8 cellular contexts compared by ENCODE assay signal in genomic region chr2:70089220-70089945, GRCh38. TPM values are rescaled to one million over a fixed set of nuclear protein-coding genes. Genes with fewer than 3 reads are reported as not detected.
A peak's percentile ranks its signal among the peaks of the same experiment; 100 is the strongest.
DNase-seq lines count a peak whose midpoint lies in the region; ATAC-seq and TF ChIP-seq lines count a peak whose summit lies in the region.

No MANE protein-coding gene starts in this region.

- peaks cover 22% of the 10 kb centered on the region for H3K4me1 Mint-ChIP-seq in MCF 10A (ENCODE audit: insufficient read depth, unreplicated experiment)

- H3K27ac ChIP-seq in PC-3 (ENCODE audit: low read length): peak overlapping the region; percentile 100; the same call in 1 of the 2 replicates

- peaks cover 15% of the 10 kb centered on the region for H3F3A ChIP-seq in PC-3 (ENCODE audit: low read length, unreplicated experiment)

- CTCF ChIA-PET in PC-3 (lab: Charles Lee): no interaction called here
- CTCF ChIA-PET in MCF 10A (lab: Yijun Ruan, JAX): interaction anchor here (0.6 to 1.2 kb wide), 4 partner anchors 18 to 364 kb away, joined by 3 read pairs; no protein-coding TSS in a partner anchor

- no peaks in the 10 kb centered on the region for H3K9me3 Mint-ChIP-seq in MCF 10A (ENCODE audit: unreplicated experiment)

- H3K9me3 ChIP-seq in PC-3 (ENCODE audit: low read length): no peaks in the 10 kb centered on the region

- H3K27me3 Mint-ChIP-seq in MCF 10A (ENCODE audit: insufficient read depth, unreplicated experiment): no peaks in the 10 kb centered on the region

- peaks cover 15% of the 10 kb centered on the region for H3K36me3 ChIP-seq in PC-3 (ENCODE audit: low read depth, low read length)

- DNase-seq in activated naive CD4-positive, alpha-beta T cell treated with Interleukin-2 at 50 U/mL for 16 hours: peak; percentile 30
- DNase-seq in activated naive CD4-positive, alpha-beta T cell (lab: John Stamatoyannopoulos, UW): no peak
- peak; percentile 23 for DNase-seq in PC-3
- peak; percentile 30 for DNase-seq in MCF 10A (ENCODE audit: unreplicated experiment)
- DNase-seq in medulla oblongata (ENCODE audit: extremely low spot score): peak; percentile 43
- DNase-seq in superior temporal gyrus (ENCODE audit: extremely low spot score): peak; percentile 20
- no peak for DNase-seq in middle frontal gyrus (ENCODE audit: extremely low spot score, low spot score)
- no peak for DNase-seq in activated effector memory CD4-positive, alpha-beta T cell treated with Interleukin-2 at 50 U/mL for 16 hours

- H3K4me2 ChIP-seq in PC-3 (ENCODE audit: low read length): peak overlapping the region; percentile 98

- peaks cover 48% of the 10 kb centered on the region for H3K79me2 ChIP-seq in PC-3 (ENCODE audit: low read length)

- H3K4me3 ChIP-seq in PC-3 (ENCODE audit: low read length): peak overlapping the region; percentile 95

- POLR2A ChIA-PET in PC-3 (lab: Charles Lee; ENCODE audit: unreplicated experiment) (no interaction called here), MCF 10A (lab: Yijun Ruan, JAX) (interaction anchor here (0.6 to 14.0 kb wide), 13 partner anchors 12 to 205 kb away, joined by 3 to 328 read pairs (median 14); partner anchors contain the start of genes C2orf42, MXD1 and PCYOX1)

- H3K9me2 ChIP-seq in PC-3 (replicated peaks; ENCODE audit: low read length): no peaks in the 10 kb centered on the region

- peak overlapping the region; percentile 100 for H3K27ac Mint-ChIP-seq in MCF 10A (ENCODE audit: low read depth, unreplicated experiment)

- no peak for ATAC-seq in PC-3

- peaks cover 10% of the 10 kb centered on the region for H4K20me1 ChIP-seq in PC-3 (ENCODE audit: low read length)

- TF ChIP-seq CTCF in PC-3 (conservative IDR thresholded peaks at IDR 0.05; ENCODE audit: low read depth, low read length): no peak
- TF ChIP-seq CTCF in MCF 10A (IDR thresholded peaks at IDR 0.05; ENCODE audit: unreplicated experiment): no peak

- H3K36me3 Mint-ChIP-seq in MCF 10A (ENCODE audit: insufficient read depth, unreplicated experiment): peaks cover 30% of the 10 kb centered on the region

- peaks cover 35% of the 10 kb centered on the region for H3K4me1 ChIP-seq in PC-3 (ENCODE audit: insufficient read depth, low read length)

- H3K9ac ChIP-seq in PC-3 (ENCODE audit: low read length): peak overlapping the region; percentile 100

- H3K27me3 ChIP-seq in PC-3 (ENCODE audit: low read length): no peaks in the 10 kb centered on the region

- H2AFZ ChIP-seq in PC-3 (ENCODE audit: low read length): no peak overlapping the region

- BruUV-seq in PC-3 (replicated peaks; lab: Mats Ljungman, UMichigan) (no TSS peak), MCF 10A (replicated peaks; lab: Mats Ljungman, UMichigan) (no TSS peak)

- intact Hi-C loops in PC-3 (cut with micrococcal nuclease): loop anchor here (2.0 to 5.0 kb wide), 2 partner anchors 33 to 53 kb away; no protein-coding TSS in a partner anchor
- intact Hi-C loops in MCF 10A (cut with micrococcal nuclease): loop anchor here (5.0 kb wide), 1 partner anchor 158 kb away; the partner anchor contains the start of gene TIA1

- H3K4me3 Mint-ChIP-seq in MCF 10A (ENCODE audit: unreplicated experiment): peak overlapping the region; percentile 94

RNA-seq across cellular contexts. Expression of gene PCBP1, which starts 2.1 kb away (rescaled TPM):
- total RNA-seq in PC-3 (2014; rRNA removed): 39.2 and 59.7 TPM in 2 replicates
- total RNA-seq in MCF 10A (2022): 259 and 277 TPM in 2 replicates

Comparison
In these comparisons a context has a peak if more than half of its experiments do, and no peak if none do; other contexts are left out.
1. DNase-seq: peak in activated naive CD4-positive, alpha-beta T cell treated with Interleukin-2 at 50 U/mL for 16 hours (single experiment), PC-3 (single experiment), MCF 10A (single experiment), medulla oblongata (single experiment) and superior temporal gyrus (single experiment); none in activated naive CD4-positive, alpha-beta T cell (0 of 4), middle frontal gyrus (single experiment) and activated effector memory CD4-positive, alpha-beta T cell treated with Interleukin-2 at 50 U/mL for 16 hours (single experiment).